Comparison of ENCODE assay signal across 8 cellular contexts in the genomic region with DNA sequence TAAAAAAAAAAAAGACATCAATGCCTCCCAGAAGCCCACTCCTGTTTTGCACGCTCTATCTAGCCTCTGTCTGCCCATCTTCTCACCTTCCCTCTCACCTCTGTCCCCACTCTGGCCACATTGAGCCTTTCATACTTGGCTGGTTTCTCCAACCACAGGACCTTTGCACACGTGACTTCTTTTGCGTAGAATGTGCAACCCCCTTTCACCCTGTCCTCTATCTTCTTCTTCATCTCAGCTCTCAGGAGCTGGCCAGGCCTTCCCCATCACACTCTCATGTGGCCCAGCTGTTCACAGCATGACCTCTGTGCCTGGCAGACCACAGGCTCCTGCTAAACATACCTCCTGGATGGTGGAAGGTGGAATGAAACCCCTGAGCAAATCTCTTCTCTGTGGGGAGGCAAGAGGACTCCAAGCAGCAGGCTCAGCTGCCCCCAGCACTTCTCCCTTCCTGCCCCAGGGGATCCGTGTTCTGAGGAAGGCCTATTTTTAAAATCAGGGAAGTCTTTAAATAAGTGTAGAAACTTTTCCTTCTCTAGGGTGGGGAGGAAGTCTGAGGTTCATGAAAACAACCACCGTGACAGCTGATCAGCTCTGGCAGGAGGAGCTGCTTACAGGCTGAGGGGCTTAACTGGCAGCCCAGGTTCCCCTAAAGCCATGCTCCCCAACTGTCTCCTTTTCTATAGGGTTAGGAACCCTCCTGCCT. TPM values are rescaled to one million over a fixed set of nuclear protein-coding genes. Genes with fewer than 3 reads are reported as not detected.
DNase-seq lines count a peak whose midpoint lies in the region; ATAC-seq and TF ChIP-seq lines count a peak whose summit lies in the region.

No MANE protein-coding gene starts in this region.

- no peak for DNase-seq in activated naive CD4-positive, alpha-beta T cell treated with anti-CD3 and anti-CD28 coated beads, Interleukin-2, amount 50 U/mL, for 16 hours
- DNase-seq in T-helper 2 cell treated with Interferon-gamma antibody and Interleukin-4, amounts not matched to agents 5 μg/mL and 100 μg/mL, for 36 hours (ENCODE audit: low spot score), result no peak
- DNase-seq in osteoblast (ENCODE audit: insufficient read length, low spot score, missing footprints) (peak; percentile 51), GM03348 (ENCODE audit: low spot score) (no peak), hippocampal formation (lab: John Stamatoyannopoulos, UW) (no peak)
- no peak for DNase-seq in stimulated activated naive CD4-positive, alpha-beta T cell treated with Interleukin-2 at 50 U/mL for 16 hours (lab: John Stamatoyannopoulos, UW)

- H3K27me3 ChIP-seq in osteoblast (ENCODE audit: insufficient read depth, low read length), result no peaks in the 10 kb centered on the region

- H3K4me2 ChIP-seq in osteoblast (ENCODE audit: insufficient read depth, low read length), result no peak overlapping the region

- H3K9me3 Mint-ChIP-seq in activated naive CD4-positive, alpha-beta T cell treated with anti-CD3 and anti-CD28 coated beads, Interleukin-2, amount 50 U/mL, for 24 hours, result no peaks in the 10 kb centered on the region
- peaks cover 4% of the 10 kb centered on the region for H3K9me3 Mint-ChIP-seq in T-helper 2 cell treated with Interferon-gamma antibody and Interleukin-4, amounts not matched to agents 5 μg/mL and 100 μg/mL, for 36 hours

- no peak for TF ChIP-seq CTCF in osteoblast (IDR thresholded peaks at IDR 0.05; ENCODE audit: extremely low read depth, low read depth, low read length)

- H3K4me1 ChIP-seq in osteoblast (ENCODE audit: insufficient read depth, low read length), result no peaks in the 10 kb centered on the region

- no peaks in the 10 kb centered on the region for H3K27me3 Mint-ChIP-seq in activated naive CD4-positive, alpha-beta T cell treated with anti-CD3 and anti-CD28 coated beads, Interleukin-2, amount 50 U/mL, for 24 hours
- no peaks in the 10 kb centered on the region for H3K27me3 Mint-ChIP-seq in T-helper 2 cell treated with Interferon-gamma antibody and Interleukin-4, amounts not matched to agents 5 μg/mL and 100 μg/mL, for 36 hours (ENCODE audit: low read depth)

- H3K27ac ChIP-seq in osteoblast (ENCODE audit: low read depth, low read length), result no peak overlapping the region

- peak overlapping the region; percentile 52 for H3K27ac Mint-ChIP-seq in activated naive CD4-positive, alpha-beta T cell treated with anti-CD3 and anti-CD28 coated beads, Interleukin-2, amount 50 U/mL, for 24 hours
- H3K27ac Mint-ChIP-seq in T-helper 2 cell treated with Interferon-gamma antibody and Interleukin-4, amounts not matched to agents 5 μg/mL and 100 μg/mL, for 36 hours, result peak overlapping the region; percentile 74

- no peak overlapping the region for H3K4me3 ChIP-seq in osteoblast (ENCODE audit: insufficient read depth, low read length)

- no peaks in the 10 kb centered on the region for H3K36me3 ChIP-seq in osteoblast (ENCODE audit: insufficient read depth, low read length)

- no peak overlapping the region for H2AFZ ChIP-seq in osteoblast (ENCODE audit: low read length)

- peak; percentile 80 for ATAC-seq in HG03066 (IDR thresholded peaks at IDR 0.05; ENCODE audit: low read depth, unreplicated experiment)

- no peaks in the 10 kb centered on the region for H3K9me3 ChIP-seq in osteoblast (ENCODE audit: low read depth, low read length)

- no peaks in the 10 kb centered on the region for H3K79me2 ChIP-seq in osteoblast (ENCODE audit: insufficient read depth, low read length)

- H3K36me3 Mint-ChIP-seq in activated naive CD4-positive, alpha-beta T cell treated with anti-CD3 and anti-CD28 coated beads, Interleukin-2, amount 50 U/mL, for 24 hours, result peaks cover 10% of the 10 kb centered on the region
- H3K36me3 Mint-ChIP-seq in T-helper 2 cell treated with Interferon-gamma antibody and Interleukin-4, amounts not matched to agents 5 μg/mL and 100 μg/mL, for 36 hours (ENCODE audit: low read depth), result peaks cover 24% of the 10 kb centered on the region

- peaks cover 29% of the 10 kb centered on the region for H3K4me1 Mint-ChIP-seq in activated naive CD4-positive, alpha-beta T cell treated with anti-CD3 and anti-CD28 coated beads, Interleukin-2, amount 50 U/mL, for 24 hours
- peaks cover 31% of the 10 kb centered on the region for H3K4me1 Mint-ChIP-seq in T-helper 2 cell treated with Interferon-gamma antibody and Interleukin-4, amounts not matched to agents 5 μg/mL and 100 μg/mL, for 36 hours (ENCODE audit: low read depth)

- no peaks in the 10 kb centered on the region for H4K20me1 ChIP-seq in osteoblast (ENCODE audit: insufficient read depth, low read length)

- no peak overlapping the region for H3K4me3 Mint-ChIP-seq in activated naive CD4-positive, alpha-beta T cell treated with anti-CD3 and anti-CD28 coated beads, Interleukin-2, amount 50 U/mL, for 24 hours
- peak overlapping the region; percentile 48 for H3K4me3 Mint-ChIP-seq in T-helper 2 cell treated with Interferon-gamma antibody and Interleukin-4, amounts not matched to agents 5 μg/mL and 100 μg/mL, for 36 hours

RNA-seq across cellular contexts. Expression of a gene that starts 11.6 kb away (rescaled TPM):
- total RNA-seq in osteoblast, result 2.1 and 2.9 TPM in 2 replicates
